ENCODE assay signal across 19 cellular contexts in genomic region chr15:39124155-39124924, GRCh38.
DNase-seq lines count a peak whose midpoint lies in the region; ATAC-seq, FAIRE-seq and TF ChIP-seq lines count a peak whose summit lies in the region.
"Had no signal": no experiment of that assay in that cellular context is flagged by ENCODE, and none has a peak within 500 bp of the region (broad histone marks: within the 10 kb centered on the region; RNA-seq: fewer than 3 reads in every experiment).

No MANE protein-coding gene starts in this region.

- H3K36me3 ChIP-seq in HepG2 (replicated peaks in 1 of 2; ENCODE audit: control insufficient read depth in 1 of 2, insufficient read depth in 2 of 2, low read length in 2 of 2) (no peaks in the 10 kb centered on the region), right lobe of liver (no peaks in the 10 kb centered on the region), bronchial epithelial cell (ENCODE audit: control insufficient read depth, insufficient read depth, low read length) (no peaks in the 10 kb centered on the region), HAP-1 (replicated peaks) (no peaks in the 10 kb centered on the region)
- H3K36me3 ChIP-seq: esophagus squamous epithelium, tibial artery had no signal

- WGBS in HepG2 (ENCODE audit: low lambda C conversion rate) = 62% methylated on average over 11 of the region's 11 CpGs
- WGBS in right lobe of liver (ENCODE audit: insufficient coverage, low coverage, low lambda C conversion rate, missing lambda C conversion rate) = 74% methylated on average over 10 of the region's 11 CpGs

- no peaks in the 10 kb centered on the region for H4K20me1 ChIP-seq in HepG2 (ENCODE audit: insufficient read depth, low read length)

- POLR2A ChIA-PET in HepG2 (lab: Yijun Ruan, JAX) = interaction anchor here (2.5 kb wide), 1 partner anchor 456 kb away, joined by 7 read pairs; the partner anchor contains the start of gene THBS1

- no peak overlapping the region for H2AFZ ChIP-seq in HepG2 (ENCODE audit: low read length)

- H3K27ac ChIP-seq in HepG2 (ENCODE audit: extremely low read length, insufficient read depth, low read length) (no peak overlapping the region), right lobe of liver (no peak overlapping the region)
- H3K27ac ChIP-seq: esophagus squamous epithelium had no signal

- in situ Hi-C loops in HepG2 (cut with HindIII; ENCODE audit: extremely low pct_ligation_motif_present, low pct_unique_long_range_greater_than_20kb) (loop anchor here (10.0 kb wide), 2 partner anchors 150 to 460 kb away; partner anchors contain the start of gene THBS1), HAP-1 (cut with MboI; ENCODE audit: low sequenced_read_pairs) (no loop called here)

- no peak for TF ChIP-seq CTCF in HepG2 (CRISPR knock-in tag; IDR thresholded peaks at IDR 0.05)
- no peak for TF ChIP-seq CTCF in right lobe of liver (IDR thresholded peaks at IDR 0.05)
- no peak for TF ChIP-seq CTCF in bronchial epithelial cell (IDR thresholded peaks at IDR 0.05; ENCODE audit: insufficient read depth, low read length, severe bottlenecking)

- FAIRE-seq in HepG2 (lab: Jason Lieb, UNC) (no peak), bronchial epithelial cell (lab: Jason Lieb, UNC) (no peak)

- no peak overlapping the region for H3K4me2 ChIP-seq in HepG2 (ENCODE audit: low read depth, low read length)

- intact Hi-C loops in HepG2 (cut with micrococcal nuclease; ENCODE audit: unreplicated experiment) = loop anchor here (10.0 kb wide), 1 partner anchor 240 kb away; no protein-coding TSS in a partner anchor
- intact Hi-C loops in right lobe of liver (cut with DNase I) = loop anchor here in 1 of 2 donors (10.0 kb wide), 1 partner anchor 450 kb away; no protein-coding TSS in a partner anchor

- H3K4me3 ChIP-seq in HepG2 (replicated peaks in 1 of 3; ENCODE audit: insufficient read depth in 1 of 3, low read depth in 2 of 3, low read length in 3 of 3) (no peak overlapping the region), right lobe of liver (no peak overlapping the region), bronchial epithelial cell (ENCODE audit: low read depth, low read length) (no peak overlapping the region), HAP-1 (no peak overlapping the region)
- H3K4me3 ChIP-seq: esophagus squamous epithelium, tibial artery had no signal

- TF ChIP-seq POLR2A in HepG2 (IDR thresholded peaks at IDR 0.05; ENCODE audit: insufficient read depth in 1 of 2, low read depth in 2 of 2, low read length in 2 of 2) (no peak), right lobe of liver (IDR thresholded peaks at IDR 0.05) (no peak)

- H3K9me3 ChIP-seq in HepG2 (ENCODE audit: low read length) = no peaks in the 10 kb centered on the region
- no peaks in the 10 kb centered on the region for H3K9me3 ChIP-seq in right lobe of liver
- no peaks in the 10 kb centered on the region for H3K9me3 ChIP-seq in HAP-1
- H3K9me3 ChIP-seq: esophagus squamous epithelium, tibial artery had no signal

- H3K9ac ChIP-seq in HepG2 (ENCODE audit: insufficient read depth, low read depth, low read length) = no peak overlapping the region

- no peaks in the 10 kb centered on the region for H3K27me3 ChIP-seq in HepG2 (ENCODE audit: control insufficient read depth in 1 of 2, insufficient read depth in 2 of 2, low read length in 2 of 2)
- H3K27me3 ChIP-seq in right lobe of liver = no peaks in the 10 kb centered on the region
- H3K27me3 ChIP-seq in bronchial epithelial cell (ENCODE audit: control insufficient read depth, insufficient read depth, low read length) = no peaks in the 10 kb centered on the region
- no peaks in the 10 kb centered on the region for H3K27me3 ChIP-seq in HAP-1 (ENCODE audit: low read depth)
- H3K27me3 ChIP-seq: esophagus squamous epithelium, tibial artery had no signal

- no peak for TF ChIP-seq RAD21 in HepG2 (CRISPR knock-in tag; IDR thresholded peaks at IDR 0.05)

- peak; percentile 50 for DNase-seq in HepG2 (ENCODE audit: low spot score)
- no peak for DNase-seq in right lobe of liver
- DNase-seq in bronchial epithelial cell (ENCODE audit: low read depth) = peak; percentile 47
- DNase-seq in iris pigment epithelial cell (ENCODE audit: low read depth) = peak; percentile 39
- DNase-seq in HAP-1 (ENCODE audit: low spot score in 2 of 2) = no peak
- DNase-seq: activated CD4-positive, alpha-beta T cell treated with anti-CD3 and anti-CD28 coated beads for 36 hours; activated naive CD4-positive, alpha-beta T cell treated with anti-CD3 and anti-CD28 coated beads, Interleukin-2, amount 50 U/mL, for 16 hours; Calu3; esophagus squamous epithelium; NCI-H2081; NCI-H69; nephron progenitor cell; retina; stimulated activated CD8-positive, alpha-beta memory T cell treated with anti-CD3 and anti-CD28 coated beads, Interleukin-4, amount 100 ng/mL, for 48 hours; T-helper 2 cell; tibial artery had no signal

- H3K4me1 ChIP-seq in HepG2 (ENCODE audit: insufficient read depth, low read length) (peaks cover 52% of the 10 kb centered on the region), right lobe of liver (peaks cover 0 to 16% (median 5%) of the 10 kb centered on the region in 4 donors), HAP-1 (peaks cover 22% of the 10 kb centered on the region)

- CTCF ChIA-PET in HepG2 (lab: Yijun Ruan, JAX; ENCODE audit: low intra/inter-chr PET ratio, low total read pairs) = interaction anchor here (2.5 kb wide), 1 partner anchor 456 kb away, joined by 13 read pairs; the partner anchor contains the start of gene THBS1

- ATAC-seq in HepG2 = no peak
- no peak for ATAC-seq in right lobe of liver
- no peak for ATAC-seq in HG02870 (IDR thresholded peaks at IDR 0.05; ENCODE audit: unreplicated experiment)
- no peak for ATAC-seq in GM19397 (IDR thresholded peaks at IDR 0.05; ENCODE audit: unreplicated experiment)
- no peak for ATAC-seq in HG02610 (IDR thresholded peaks at IDR 0.05; ENCODE audit: unreplicated experiment)
- ATAC-seq: activated CD4-positive, alpha-beta T cell treated with anti-CD3 and anti-CD28 coated beads for 36 hours had no signal

- no peak for TF ChIP-seq EP300 in HepG2 (IDR thresholded peaks at IDR 0.05; ENCODE audit: low read depth in 2 of 2, low read length in 2 of 2)
- no peak for TF ChIP-seq EP300 in HepG2 (CRISPR knock-in tag; IDR thresholded peaks at IDR 0.05; ENCODE audit: borderline replicate concordance)

- H3K79me2 ChIP-seq in HepG2 (ENCODE audit: insufficient read depth, low read length) = no peaks in the 10 kb centered on the region

- no TSS peak for BruUV-seq in HepG2 (replicated peaks; lab: Mats Ljungman, UMichigan)

TF ChIP-seq in HepG2, 621 proteins besides CTCF, POLR2A, EP300 and RAD21 (continues in another document):
- TF ChIP-seq FOXA1 (IDR thresholded peaks at IDR 0.05) (no peak), FOXA1 (CRISPR knock-in tag; IDR thresholded peaks at IDR 0.05) (peak; percentile 72), FOSL2 (CRISPR knock-in tag; IDR thresholded peaks at IDR 0.05) (peak; percentile 74), ADNP (CRISPR knock-in tag; IDR thresholded peaks at IDR 0.05) (no peak), HNF4A (CRISPR knock-in tag; IDR thresholded peaks at IDR 0.05) (0 out of 2 replicates have a peak, but pooled peaks have one; percentile 12), HOMEZ (CRISPR knock-in tag; IDR thresholded peaks at IDR 0.05; ENCODE audit: low read depth) (peak; percentile 48; the same call in 1 of the 2 replicates), FOXA3 (CRISPR knock-in tag; IDR thresholded peaks at IDR 0.05) (0 out of 2 replicates have a peak, but pooled peaks have one; percentile 30), ATF4 (CRISPR knock-in tag; IDR thresholded peaks at IDR 0.05) (no peak)

Comparison
In these comparisons a context has a peak if more than half of its experiments do, and no peak if none do; other contexts are left out.
1. DNase-seq: peak in HepG2 (single experiment), bronchial epithelial cell (single experiment) and iris pigment epithelial cell (single experiment); none in right lobe of liver (0 of 3) and HAP-1 (0 of 2).